Comparison of ENCODE assay signal across 25 cellular contexts in genomic region chr4:121692261-121692660, GRCh38. TPM values are rescaled to one million over a fixed set of nuclear protein-coding genes. Genes with fewer than 3 reads are reported as not detected.
DNase-seq lines count a peak whose midpoint lies in the region; ATAC-seq, FAIRE-seq and TF ChIP-seq lines count a peak whose summit lies in the region.
"Had no signal": no experiment of that assay in that cellular context is flagged by ENCODE, and none has a peak within 500 bp of the region (broad histone marks: within the 10 kb centered on the region; RNA-seq: fewer than 3 reads in every experiment).

No MANE protein-coding gene starts in this region.

- no peaks in the 10 kb centered on the region for H3K27me3 Mint-ChIP-seq in astrocyte (ENCODE audit: low read depth, unreplicated experiment)

- intact Hi-C loops in HepG2 (cut with micrococcal nuclease; ENCODE audit: unreplicated experiment) (no loop called here), right lobe of liver (cut with DNase I) (no loop called here), left lung (cut with DNase I) (no loop called here), vagina (cut with DNase I) (no loop called here)

- no peak overlapping the region for H3K27ac Mint-ChIP-seq in astrocyte (ENCODE audit: unreplicated experiment)
- H3K27ac Mint-ChIP-seq: activated CD8-positive, alpha-beta T cell treated with anti-CD3 and anti-CD28 coated beads for 36 hours; activated naive CD4-positive, alpha-beta T cell treated with anti-CD3 and anti-CD28 coated beads, Interleukin-2, amount 10 ng/mL, durations not matched to agents 7 days and 5 days; CD8-positive, alpha-beta T cell; HFFc6; nephron progenitor cell had no signal

- H3K9me3 Mint-ChIP-seq in astrocyte (ENCODE audit: unreplicated experiment), result no peaks in the 10 kb centered on the region
- H3K9me3 Mint-ChIP-seq: activated CD8-positive, alpha-beta T cell treated with anti-CD3 and anti-CD28 coated beads for 36 hours; activated naive CD4-positive, alpha-beta T cell treated with anti-CD3 and anti-CD28 coated beads, Interleukin-2, amount 10 ng/mL, durations not matched to agents 7 days and 5 days; CD8-positive, alpha-beta T cell; HFFc6; nephron progenitor cell had no signal

- FAIRE-seq in HepG2 (lab: Jason Lieb, UNC) (no peak), astrocyte (lab: Jason Lieb, UNC) (peak; percentile 52)
- FAIRE-seq: K562 had no signal

- peaks cover 22% of the 10 kb centered on the region for H3K36me3 Mint-ChIP-seq in astrocyte (ENCODE audit: low read depth, unreplicated experiment)

- TF ChIP-seq RAD21 in HepG2 (CRISPR knock-in tag; IDR thresholded peaks at IDR 0.05), result no peak

- H3K9me3 ChIP-seq in HepG2 (ENCODE audit: low read length) (no peaks in the 10 kb centered on the region), right lobe of liver (no peaks in the 10 kb centered on the region), astrocyte (ENCODE audit: insufficient read depth, low read depth, low read length) (no peaks in the 10 kb centered on the region), left lung (no peaks in the 10 kb centered on the region), vagina (no peaks in the 10 kb centered on the region)
- H3K9me3 ChIP-seq: psoas muscle, spleen had no signal

- H3K27me3 ChIP-seq in HepG2 (ENCODE audit: control insufficient read depth in 1 of 2, insufficient read depth in 2 of 2, low read length in 2 of 2) (no peaks in the 10 kb centered on the region; a peak in 1 of 5 replicates), right lobe of liver (no peaks in the 10 kb centered on the region), astrocyte (ENCODE audit: insufficient read depth, low read length) (no peaks in the 10 kb centered on the region), left lung (no peaks in the 10 kb centered on the region), vagina (no peaks in the 10 kb centered on the region)
- H3K27me3 ChIP-seq: spleen had no signal

- CTCF ChIA-PET in HepG2 (lab: Yijun Ruan, JAX; ENCODE audit: low intra/inter-chr PET ratio, low total read pairs), result no interaction called here

- no peak for ATAC-seq in HepG2
- no peak for ATAC-seq in right lobe of liver
- no peak for ATAC-seq in left lung
- ATAC-seq in GM21723 (IDR thresholded peaks at IDR 0.05; ENCODE audit: unreplicated experiment), result no peak
- ATAC-seq: activated CD8-positive, alpha-beta T cell treated with anti-CD3 and anti-CD28 coated beads for 36 hours; CD8-positive, alpha-beta T cell; K562 had no signal

- H3K4me3 ChIP-seq in HepG2 (replicated peaks in 1 of 3; ENCODE audit: insufficient read depth in 1 of 3, low read depth in 2 of 3, low read length in 3 of 3) (peak overlapping the region in 2 of 3 experiments; percentile 32 to 38; a peak in 4 of 6 replicates), right lobe of liver (no peak overlapping the region), astrocyte (ENCODE audit: insufficient read depth, low read depth, low read length) (peak overlapping the region; percentile 18), left lung (peak overlapping the region in 1 of 2 donors; percentile 11), vagina (no peak overlapping the region)
- H3K4me3 ChIP-seq: K562, psoas muscle, spleen had no signal

- H2AFZ ChIP-seq in HepG2 (ENCODE audit: low read length) (no peak overlapping the region), astrocyte (ENCODE audit: low read depth, low read length) (no peak overlapping the region)

- H3K9ac ChIP-seq in HepG2 (ENCODE audit: insufficient read depth, low read depth, low read length) (0 out of 2 replicates have a peak overlapping the region, but pooled peaks have one; percentile 13), astrocyte (ENCODE audit: low read length) (peak overlapping the region; percentile 89)

- H3K4me2 ChIP-seq in HepG2 (ENCODE audit: low read depth, low read length), result peak overlapping the region; percentile 70
- H3K4me2 ChIP-seq in astrocyte (ENCODE audit: low read length), result peak overlapping the region; percentile 85

- peaks cover 11 to 20% of the 10 kb centered on the region in 2 experiments for H3K36me3 ChIP-seq in HepG2 (replicated peaks in 1 of 2; ENCODE audit: control insufficient read depth in 1 of 2, insufficient read depth in 2 of 2, low read length in 2 of 2)
- no peaks in the 10 kb centered on the region for H3K36me3 ChIP-seq in right lobe of liver
- H3K36me3 ChIP-seq in astrocyte (ENCODE audit: insufficient read depth, low read length), result peaks cover 27% of the 10 kb centered on the region
- peaks cover 0 to 33% of the 10 kb centered on the region in 2 donors for H3K36me3 ChIP-seq in left lung
- no peaks in the 10 kb centered on the region for H3K36me3 ChIP-seq in vagina

- BruUV-seq in HepG2 (replicated peaks; lab: Mats Ljungman, UMichigan), result no TSS peak

- TF ChIP-seq POLR2A in HepG2 (IDR thresholded peaks at IDR 0.05; ENCODE audit: insufficient read depth in 1 of 2, low read depth in 2 of 2, low read length in 2 of 2) (no peak; a peak in 1 of 4 replicates), right lobe of liver (IDR thresholded peaks at IDR 0.05) (no peak), vagina (IDR thresholded peaks at IDR 0.05) (no peak)

- H3K4me1 ChIP-seq in HepG2 (ENCODE audit: insufficient read depth, low read length), result peaks cover 76% of the 10 kb centered on the region
- peaks cover 0 to 50% (median 6%) of the 10 kb centered on the region in 4 donors for H3K4me1 ChIP-seq in right lobe of liver
- H3K4me1 ChIP-seq in astrocyte (ENCODE audit: insufficient read depth, low read length), result peaks cover 42% of the 10 kb centered on the region
- H3K4me1 ChIP-seq in left lung, result peaks cover 43 to 84% of the 10 kb centered on the region in 2 donors
- H3K4me1 ChIP-seq in vagina, result peaks cover 84% of the 10 kb centered on the region

- H3K4me1 Mint-ChIP-seq in astrocyte (ENCODE audit: low read depth, unreplicated experiment), result peaks cover 29% of the 10 kb centered on the region

- H4K20me1 ChIP-seq in HepG2 (ENCODE audit: insufficient read depth, low read length), result peaks cover 38% of the 10 kb centered on the region
- peaks cover 67% of the 10 kb centered on the region for H4K20me1 ChIP-seq in astrocyte (ENCODE audit: insufficient read depth, low read length)

- POLR2A ChIA-PET in HepG2 (lab: Yijun Ruan, JAX), result no interaction called here

- H3K79me2 ChIP-seq in HepG2 (ENCODE audit: insufficient read depth, low read length) (peaks cover 89% of the 10 kb centered on the region), astrocyte (ENCODE audit: insufficient read depth, low read length) (peaks cover 85% of the 10 kb centered on the region)

- TF ChIP-seq EP300 in HepG2 (IDR thresholded peaks at IDR 0.05; ENCODE audit: low read depth in 2 of 2, low read length in 2 of 2) (no peak), HepG2 (CRISPR knock-in tag; IDR thresholded peaks at IDR 0.05; ENCODE audit: borderline replicate concordance) (no peak)

- in situ Hi-C loops in HepG2 (cut with HindIII; ENCODE audit: extremely low pct_ligation_motif_present, low pct_unique_long_range_greater_than_20kb), result no loop called here

- H3K4me3 Mint-ChIP-seq in astrocyte (ENCODE audit: unreplicated experiment), result no peak overlapping the region
- H3K4me3 Mint-ChIP-seq: activated CD8-positive, alpha-beta T cell treated with anti-CD3 and anti-CD28 coated beads for 36 hours; activated naive CD4-positive, alpha-beta T cell treated with anti-CD3 and anti-CD28 coated beads, Interleukin-2, amount 10 ng/mL, durations not matched to agents 7 days and 5 days; CD8-positive, alpha-beta T cell; HFFc6; nephron progenitor cell had no signal

- peak overlapping the region; percentile 56 for H3K27ac ChIP-seq in HepG2 (ENCODE audit: extremely low read length, insufficient read depth, low read length)
- peak overlapping the region in 1 of 3 donors; percentile 31 for H3K27ac ChIP-seq in right lobe of liver
- H3K27ac ChIP-seq in astrocyte (ENCODE audit: low read depth, low read length), result peak overlapping the region; percentile 98
- peak overlapping the region; percentile 68 to 79 for H3K27ac ChIP-seq in left lung
- peak overlapping the region; percentile 98 for H3K27ac ChIP-seq in vagina
- H3K27ac ChIP-seq: psoas muscle, spleen had no signal

- no peak for DNase-seq in HepG2 (ENCODE audit: low spot score)
- DNase-seq in right lobe of liver, result no peak
- no peak for DNase-seq in astrocyte (ENCODE audit: low read depth)
- no peak for DNase-seq in left lung
- DNase-seq in vagina (ENCODE audit: extremely low spot score in 2 of 2), result no peak
- DNase-seq in activated effector memory CD4-positive, alpha-beta T cell treated with anti-CD3 and anti-CD28 coated beads, Interleukin-2, amount 50 U/mL, for 16 hours, result no peak
- no peak for DNase-seq in SIG-M5 (lab: John Stamatoyannopoulos, UW)
- DNase-seq: activated CD8-positive, alpha-beta T cell treated with anti-CD3 and anti-CD28 coated beads for 36 hours; activated naive CD4-positive, alpha-beta T cell treated with anti-CD3 and anti-CD28 coated beads, Interleukin-2, amount 10 ng/mL, durations not matched to agents 7 days and 5 days; activated T-cell treated with anti-CD3 and anti-CD28 coated beads, Interleukin-2, amount 50 U/mL, for 1 hour; aorta; CD8-positive, alpha-beta T cell; effector CD8-positive, alpha-beta T cell; foreskin fibroblast; HFFc6; kidney glomerular epithelial cell; NCI-H1694 treated with DMSO at 0.1 percent for 48 hours; nephron progenitor cell; psoas muscle; spleen; stimulated activated CD4-positive, alpha-beta T cell treated with anti-CD3 and anti-CD28 coated beads, Interleukin-4, amount 100 ng/mL, for 4 hours; substantia nigra; T-helper 1 cell had no signal

- no peak for TF ChIP-seq CTCF in HepG2 (CRISPR knock-in tag; IDR thresholded peaks at IDR 0.05)
- TF ChIP-seq CTCF in right lobe of liver (IDR thresholded peaks at IDR 0.05), result no peak
- TF ChIP-seq CTCF in astrocyte (IDR thresholded peaks at IDR 0.05; ENCODE audit: insufficient read depth, low read depth, low read length), result no peak
- TF ChIP-seq CTCF in left lung (IDR thresholded peaks at IDR 0.05), result no peak
- no peak for TF ChIP-seq CTCF in vagina (IDR thresholded peaks at IDR 0.05)

RNA-seq across cellular contexts. Expression of gene ANXA5, which starts 4.5 kb away (rescaled TPM):
- total RNA-seq in HepG2 (2016; rRNA removed; fragmentation: Illumina TruSeq; extraction: Trizol) (342 and 477 TPM in 2 replicates), right lobe of liver (100 to 1,000 TPM in 3 of 6 experiments, 10 to 100 TPM in 3; 52.2 to 216 (median 97.8) TPM), astrocyte (682 and 793 TPM in 2 replicates), left lung (100 to 1,000 TPM; 568 to 685 TPM), vagina (197 TPM)
- total RNA-seq in HepG2 (2016; cell fraction: cytosol; rRNA removed; fragmentation: Illumina TruSeq; extraction: Trizol; ENCODE audit: low read depth), result 45.6 and 47.1 TPM in 2 replicates
- total RNA-seq in HepG2 (2016; cell fraction: insoluble cytoplasmic fraction; rRNA removed; fragmentation: Illumina TruSeq; extraction: Trizol), result 351 and 486 TPM in 2 replicates
- total RNA-seq in HepG2 (2016; cell fraction: membrane; rRNA removed; fragmentation: Illumina TruSeq; extraction: Trizol), result 81.7 and 82.9 TPM in 2 replicates
- total RNA-seq in HepG2 (2016; cell fraction: nucleus; rRNA removed; fragmentation: Illumina TruSeq; extraction: Trizol), result 182 and 183 TPM in 2 replicates
- 175 and 209 TPM in 2 replicates for polyA plus RNA-seq in HepG2 (2011; rRNA removed)
- 161 and 205 TPM in 2 replicates for polyA plus RNA-seq in HepG2 (2011; cell fraction: cytosol; rRNA removed)
- polyA plus RNA-seq in HepG2 (2011; cell fraction: nucleus; rRNA removed), result 114 and 117 TPM in 2 replicates
- 231 and 245 TPM in 2 replicates for polyA plus RNA-seq in HepG2 (2012)
- 37.2 and 41.9 TPM in 2 replicates for polyA plus RNA-seq in HepG2 (2016; cell fraction: cytosol; fragmentation: Illumina TruSeq; extraction: Trizol; ENCODE audit: low read depth)
- 523 and 561 TPM in 2 replicates for polyA plus RNA-seq in HepG2 (2016; cell fraction: insoluble cytoplasmic fraction; fragmentation: Illumina TruSeq; extraction: Trizol; ENCODE audit: low read depth)
- 66.0 and 66.3 TPM in 2 replicates for polyA plus RNA-seq in HepG2 (2016; cell fraction: membrane; fragmentation: Illumina TruSeq; extraction: Trizol; ENCODE audit: low read depth)
- 239 and 250 TPM in 2 replicates for polyA plus RNA-seq in HepG2 (2016; cell fraction: nucleus; fragmentation: Illumina TruSeq; extraction: Trizol; ENCODE audit: insufficient read depth, low read depth)
- polyA minus RNA-seq in HepG2 (2011; rRNA and poly(A)+ RNA removed; ENCODE audit: low replicate concordance), result 105 and 156 TPM in 2 replicates
- 270 and 336 TPM in 2 replicates for polyA minus RNA-seq in HepG2 (2011; cell fraction: cytosol; rRNA and poly(A)+ RNA removed)
- 156 and 160 TPM in 2 replicates for polyA minus RNA-seq in HepG2 (2011; cell fraction: nucleus; rRNA and poly(A)+ RNA removed)

Comparison
In these comparisons a context has a peak if more than half of its experiments do, and no peak if none do; other contexts are left out.
1. H3K4me3 ChIP-seq: peak in HepG2 (2 of 3) and astrocyte (single experiment); none in right lobe of liver (0 of 3) and vagina (0 of 2).